9 cellular contexts compared by ENCODE assay signal in genomic region chr4:80462537-80463207, GRCh38.
A peak's percentile ranks its signal among the peaks of the same experiment; 100 is the strongest.
DNase-seq lines count a peak whose midpoint lies in the region; ATAC-seq, FAIRE-seq and TF ChIP-seq lines count a peak whose summit lies in the region.
"Had no signal": no experiment of that assay in that cellular context is flagged by ENCODE, and none has a peak within 500 bp of the region (broad histone marks: within the 10 kb centered on the region; RNA-seq: fewer than 3 reads in every experiment).

No MANE protein-coding gene starts in this region.

- dilution Hi-C loops in mammary epithelial cell (cut with HindIII; ENCODE audit: low sequenced_read_pairs): no loop called here

- H3K27ac ChIP-seq in breast epithelium (no peak overlapping the region), mammary epithelial cell (ENCODE audit: insufficient read depth, low read depth, low read length) (no peak overlapping the region), GM12878 (ENCODE audit: control insufficient read depth, insufficient read depth) (no peak overlapping the region)

- H3K79me2 ChIP-seq in mammary epithelial cell (ENCODE audit: insufficient read depth, low read length) (no peaks in the 10 kb centered on the region), GM12878 (ENCODE audit: control insufficient read depth, insufficient read depth, low read length) (no peaks in the 10 kb centered on the region)

- RAD21 ChIA-PET in GM12878 (lab: Charles Lee; ENCODE audit: unreplicated experiment): interaction anchor here (0.6 kb wide), 1 partner anchor 1461 kb away, joined by 3 read pairs; no protein-coding TSS in a partner anchor

- SMC1A ChIA-PET in GM12878 (lab: Charles Lee; ENCODE audit: uncharacterized antibody, unreplicated experiment): interaction anchor here (0.5 kb wide), 1 partner anchor 1488 kb away, joined by 5 read pairs; no protein-coding TSS in a partner anchor

- ATAC-seq in HG03442 (IDR thresholded peaks at IDR 0.05; ENCODE audit: unreplicated experiment) (peak; percentile 60), GM12878 (peak; percentile 78), omental fat pad (ENCODE audit: low FRiP score) (no peak), GM19397 (IDR thresholded peaks at IDR 0.05; ENCODE audit: unreplicated experiment) (no peak)

- FAIRE-seq in GM12878 (lab: Jason Lieb, UNC): no peak

- no peak for TF ChIP-seq CTCF in breast epithelium (IDR thresholded peaks at IDR 0.05)
- TF ChIP-seq CTCF in mammary epithelial cell (conservative IDR thresholded peaks at IDR 0.05 in 1 of 2, IDR thresholded peaks at IDR 0.05 in 1 of 2; ENCODE audit: extremely low read depth in 1 of 2, insufficient read depth in 1 of 2, low read depth in 1 of 2, low read length in 2 of 2): no peak
- no peak for TF ChIP-seq CTCF in GM12878 (IDR thresholded peaks at IDR 0.05 in 2 of 3, conservative IDR thresholded peaks at IDR 0.05 in 1 of 3; ENCODE audit: control insufficient read depth in 2 of 3, extremely low read depth in 1 of 3, insufficient read depth in 1 of 3, low read depth in 3 of 3, low read length in 3 of 3)
- no peak for TF ChIP-seq CTCF in omental fat pad (IDR thresholded peaks at IDR 0.05)

- H3K9me3 ChIP-seq in breast epithelium (no peaks in the 10 kb centered on the region), mammary epithelial cell (replicated peaks; ENCODE audit: insufficient read depth, low read length) (no peaks in the 10 kb centered on the region), GM12878 (replicated peaks; ENCODE audit: control insufficient read depth, insufficient read depth, low read length) (no peaks in the 10 kb centered on the region)

- in situ Hi-C loops in mammary epithelial cell (cut with MboI; ENCODE audit: low sequenced_read_pairs in 2 of 2) (no loop called here), GM12878 (cut with MboI) (no loop called here)

- H3K9ac ChIP-seq in mammary epithelial cell (ENCODE audit: insufficient read depth, low read length) (no peak overlapping the region), GM12878 (ENCODE audit: control insufficient read depth, insufficient read depth, low read length) (no peak overlapping the region)

- H3K4me1 ChIP-seq in breast epithelium (no peaks in the 10 kb centered on the region), mammary epithelial cell (ENCODE audit: insufficient read depth, low read length) (peaks cover 14% of the 10 kb centered on the region), GM12878 (ENCODE audit: control insufficient read depth, insufficient read depth, low read length) (no peaks in the 10 kb centered on the region)

- H3K4me3 ChIP-seq in breast epithelium: peak overlapping the region in 2 of 3 donors; percentile 3 to 20
- no peak overlapping the region for H3K4me3 ChIP-seq in mammary epithelial cell (replicated peaks in 1 of 3; ENCODE audit: insufficient read depth in 1 of 3, low read depth in 2 of 3, low read length in 3 of 3)
- no peak overlapping the region for H3K4me3 ChIP-seq in GM12878

- BruUV-seq in mammary epithelial cell (replicated peaks; lab: Mats Ljungman, UMichigan) (no TSS peak), GM12878 (replicated peaks; lab: Mats Ljungman, UMichigan) (no TSS peak)

- H4K20me1 ChIP-seq in mammary epithelial cell (ENCODE audit: insufficient read depth, low read length) (no peaks in the 10 kb centered on the region), GM12878 (ENCODE audit: control insufficient read depth, insufficient read depth) (no peaks in the 10 kb centered on the region)

- H3K4me2 ChIP-seq in mammary epithelial cell (ENCODE audit: insufficient read depth, low read depth, low read length) (no peak overlapping the region), GM12878 (ENCODE audit: control insufficient read depth, insufficient read depth) (peak overlapping the region; percentile 23; the same call in 1 of the 2 replicates)

- H3K27me3 ChIP-seq in breast epithelium: no peaks in the 10 kb centered on the region
- H3K27me3 ChIP-seq in mammary epithelial cell (ENCODE audit: insufficient read depth, low read length): no peaks in the 10 kb centered on the region
- H3K27me3 ChIP-seq in GM12878 (replicated peaks in 1 of 2; ENCODE audit: control insufficient read depth in 2 of 2, insufficient read depth in 2 of 2, low read length in 1 of 2): no peaks in the 10 kb centered on the region

- no peak for TF ChIP-seq RAD21 in GM12878 (IDR thresholded peaks at IDR 0.05; ENCODE audit: insufficient read depth, low read depth, low read length)

- intact Hi-C loops in breast epithelium (cut with DNase I; ENCODE audit: low total_unique reads): no loop called here
- intact Hi-C loops in mammary epithelial cell (cut with micrococcal nuclease): loop anchor here (5.0 kb wide), 1 partner anchor 95 kb away; no protein-coding TSS in a partner anchor
- intact Hi-C loops in GM12878 (cut with micrococcal nuclease; ENCODE audit: unreplicated experiment): no loop called here

- no peak for DNase-seq in breast epithelium (ENCODE audit: low spot score in 2 of 2)
- DNase-seq in mammary epithelial cell: no peak
- peak; percentile 5 for DNase-seq in GM12878 (ENCODE audit: low read depth, low spot score)
- DNase-seq in omental fat pad (ENCODE audit: low spot score): no peak
- no peak for DNase-seq in NCI-H82 treated with DMSO at 0.1 percent for 48 hours (lab: John Stamatoyannopoulos, UW; ENCODE audit: unreplicated experiment)
- no peak for DNase-seq in activated CD4-positive, alpha-beta T cell treated with anti-CD3 and anti-CD28 coated beads, Interleukin-2, amount 50 U/mL, for 4 hours
- DNase-seq: DMS79 treated with DMSO at 0.1 percent for 48 hours had no signal

- POLR2A ChIA-PET in GM12878 (lab: Charles Lee): no interaction called here

- CTCF ChIA-PET in mammary epithelial cell (lab: Charles Lee; ENCODE audit: low non-redundant PET): no interaction called here
- CTCF ChIA-PET in GM12878 (lab: Yijun Ruan, JAX): no interaction called here

- no peak overlapping the region for H2AFZ ChIP-seq in mammary epithelial cell (ENCODE audit: low read depth, low read length)
- peak overlapping the region; percentile 15; the same call in 1 of the 2 replicates for H2AFZ ChIP-seq in GM12878 (ENCODE audit: control insufficient read depth, low read depth, low read length)

- TF ChIP-seq POLR2A in breast epithelium (IDR thresholded peaks at IDR 0.05) (no peak), GM12878 (IDR thresholded peaks at IDR 0.05; ENCODE audit: low read depth, low read length) (no peak)

- TF ChIP-seq EP300 in GM12878 (IDR thresholded peaks at IDR 0.05; ENCODE audit: borderline replicate concordance in 1 of 2, control insufficient read depth in 1 of 2, low read depth in 2 of 2, low read length in 2 of 2): no peak

- no peaks in the 10 kb centered on the region for H3K36me3 ChIP-seq in breast epithelium
- H3K36me3 ChIP-seq in mammary epithelial cell (ENCODE audit: insufficient read depth, low read length): no peaks in the 10 kb centered on the region
- H3K36me3 ChIP-seq in GM12878 (ENCODE audit: control insufficient read depth in 2 of 2, insufficient read depth in 2 of 2, low read length in 1 of 2): no peaks in the 10 kb centered on the region

- WGBS in mammary epithelial cell (ENCODE audit: low coverage, missing lambda C conversion rate): 63% methylated on average over 2 of the region's 2 CpGs
- 0% methylated on average over 2 of the region's 2 CpGs for WGBS in GM12878 (ENCODE audit: insufficient coverage, insufficient replicate concordance, low lambda C conversion rate, missing lambda C conversion rate)

TF ChIP-seq in GM12878, 131 proteins besides CTCF, POLR2A, EP300 and RAD21:
- TF ChIP-seq MEF2B (IDR thresholded peaks at IDR 0.05; ENCODE audit: partially characterized antibody, poor library complexity, severe bottlenecking) (no peak), RAD51 (IDR thresholded peaks at IDR 0.05) (peak; percentile 82), USF2 (IDR thresholded peaks at IDR 0.05; ENCODE audit: borderline replicate concordance, low read depth, low read length) (no peak; the same call in 1 of the 2 replicates)

Comparison
In these comparisons a context has a peak if more than half of its experiments do, and no peak if none do; other contexts are left out.
1. H3K4me3 ChIP-seq: peak in breast epithelium (2 of 3); none in mammary epithelial cell (0 of 3) and GM12878 (single experiment).
2. ATAC-seq: peak in HG03442 (single experiment) and GM12878 (single experiment); none in omental fat pad (single experiment) and GM19397 (single experiment).